23 cellular contexts compared by ENCODE assay signal in genomic region chr15:28996289-28996688, GRCh38.
DNase-seq lines count a peak whose midpoint lies in the region; ATAC-seq and TF ChIP-seq lines count a peak whose summit lies in the region.
"Had no signal": no experiment of that assay in that cellular context is flagged by ENCODE, and none has a peak within 500 bp of the region (broad histone marks: within the 10 kb centered on the region; RNA-seq: fewer than 3 reads in every experiment).

No MANE protein-coding gene starts in this region.

- no peaks in the 10 kb centered on the region for H3K4me1 ChIP-seq in mesendoderm (ENCODE audit: control insufficient read depth, low read depth, low read length)

- no peaks in the 10 kb centered on the region for H3K79me1 ChIP-seq in mesendoderm (ENCODE audit: low read length)

- no peak for ATAC-seq in activated naive CD8-positive, alpha-beta T cell treated with anti-CD3 and anti-CD28 coated beads, Interleukin-2, amount 10 ng/mL, durations not matched to agents 7 days and 5 days (ENCODE audit: low read depth)
- no peak for ATAC-seq in GM21423 (IDR thresholded peaks at IDR 0.05; ENCODE audit: unreplicated experiment)
- ATAC-seq: CD8-positive, alpha-beta T cell; GM23338 had no signal

- H2AK5ac ChIP-seq in mesendoderm (ENCODE audit: low read length): no peak overlapping the region

- no peak overlapping the region for H3K9ac ChIP-seq in mesendoderm (ENCODE audit: low read length)
- H3K9ac ChIP-seq: BLaER1 treated with 17β-estradiol and CSF1 and Interleukin-3, amounts not matched to agents 10 nM and 100 nM; KMS-11 had no signal

- no peak overlapping the region for H3K4me2 ChIP-seq in mesendoderm (ENCODE audit: low read length)
- H3K4me2 ChIP-seq: GM23338, KMS-11 had no signal

- H3K79me2 ChIP-seq in mesendoderm (ENCODE audit: control insufficient read depth, insufficient read depth, low read length): no peaks in the 10 kb centered on the region

- no peak overlapping the region for H3K56ac ChIP-seq in mesendoderm (ENCODE audit: low read length)

- H4K5ac ChIP-seq in mesendoderm (ENCODE audit: low read length): no peak overlapping the region

- no peaks in the 10 kb centered on the region for H3K9me3 Mint-ChIP-seq in activated naive CD8-positive, alpha-beta T cell treated with anti-CD3 and anti-CD28 coated beads, Interleukin-2, amount 10 ng/mL, durations not matched to agents 7 days and 5 days
- H3K9me3 Mint-ChIP-seq in neural crest cell: peaks cover 7% of the 10 kb centered on the region
- H3K9me3 Mint-ChIP-seq in type B pancreatic cell: no peaks in the 10 kb centered on the region
- H3K9me3 Mint-ChIP-seq: CD8-positive, alpha-beta T cell; GM23338 had no signal

- H3K27me3 ChIP-seq in mesendoderm (ENCODE audit: insufficient read depth, low read length, poor library complexity): no peaks in the 10 kb centered on the region
- H3K27me3 ChIP-seq: BLaER1 treated with 17β-estradiol and CSF1 and Interleukin-3, amounts not matched to agents 10 nM and 100 nM had no signal

- H3K18ac ChIP-seq in mesendoderm (ENCODE audit: low read length): no peak overlapping the region

- H3K27ac ChIP-seq in cingulate gyrus (ENCODE audit: low read depth, low read length): peak overlapping the region; percentile 99
- no peak overlapping the region for H3K27ac ChIP-seq in mesendoderm (ENCODE audit: low read depth, low read length)
- H3K27ac ChIP-seq: BLaER1 treated with 17β-estradiol and CSF1 and Interleukin-3, amounts not matched to agents 10 nM and 100 nM; KMS-11; RWPE1 had no signal

- no peaks in the 10 kb centered on the region for H3K36me3 ChIP-seq in mesendoderm (ENCODE audit: control insufficient read depth, insufficient read depth, low read length)

- H4K8ac ChIP-seq in mesendoderm (ENCODE audit: low read depth, low read length): no peak overlapping the region

- no peak overlapping the region for H2BK15ac ChIP-seq in mesendoderm (replicated peaks; ENCODE audit: low read depth)

- POLR2A ChIA-PET in activated naive CD8-positive, alpha-beta T cell treated with anti-CD3 and anti-CD28 coated beads, Interleukin-2, amount 10 ng/mL, durations not matched to agents 7 days and 5 days (lab: Charles Lee): no interaction called here

- no peaks in the 10 kb centered on the region for H3K27me3 Mint-ChIP-seq in activated naive CD8-positive, alpha-beta T cell treated with anti-CD3 and anti-CD28 coated beads, Interleukin-2, amount 10 ng/mL, durations not matched to agents 7 days and 5 days
- H3K27me3 Mint-ChIP-seq in neural crest cell (ENCODE audit: low read depth): no peaks in the 10 kb centered on the region
- H3K27me3 Mint-ChIP-seq in type B pancreatic cell: no peaks in the 10 kb centered on the region

- no CpG with 5 or more reads among the region's 5 CpGs for WGBS in mesendoderm (ENCODE audit: extremely low coverage, insufficient coverage, low lambda C conversion rate)

- H3K4me3 Mint-ChIP-seq in activated naive CD8-positive, alpha-beta T cell treated with anti-CD3 and anti-CD28 coated beads, Interleukin-2, amount 10 ng/mL, durations not matched to agents 7 days and 5 days: no peak overlapping the region
- H3K4me3 Mint-ChIP-seq in neural crest cell (no peak overlapping the region), type B pancreatic cell (no peak overlapping the region)
- H3K4me3 Mint-ChIP-seq: CD8-positive, alpha-beta T cell; GM23338 had no signal

- H3K27ac Mint-ChIP-seq in activated naive CD8-positive, alpha-beta T cell treated with anti-CD3 and anti-CD28 coated beads, Interleukin-2, amount 10 ng/mL, durations not matched to agents 7 days and 5 days: peak overlapping the region; percentile 67
- H3K27ac Mint-ChIP-seq in neural crest cell (ENCODE audit: unreplicated experiment): peak overlapping the region; percentile 91
- H3K27ac Mint-ChIP-seq in type B pancreatic cell: peak overlapping the region; percentile 18
- H3K27ac Mint-ChIP-seq: CD8-positive, alpha-beta T cell; GM23338 had no signal

- no peak overlapping the region for H2BK120ac ChIP-seq in mesendoderm (ENCODE audit: low read depth, low read length)

- H3K4ac ChIP-seq in mesendoderm (ENCODE audit: low read depth, low read length): no peak overlapping the region

- H2BK5ac ChIP-seq in mesendoderm (ENCODE audit: low read length): no peak overlapping the region

- no peak for DNase-seq in activated naive CD8-positive, alpha-beta T cell treated with anti-CD3 and anti-CD28 coated beads, Interleukin-2, amount 10 ng/mL, durations not matched to agents 7 days and 5 days
- DNase-seq in neural crest cell (ENCODE audit: low read depth, low spot score) (no peak), type B pancreatic cell (ENCODE audit: extremely low spot score, unreplicated experiment) (no peak), mesendoderm (no peak)
- DNase-seq in activated CD4-positive, CD25-positive, alpha-beta regulatory T cell treated with anti-CD3 and anti-CD28 coated beads, Interleukin-2, amount 50 U/mL, for 72 hours: no peak
- DNase-seq: ACHN; Calu3; CD8-positive, alpha-beta T cell; HCEC 1CT; IMR-90; NCI-H1092 treated with DMSO at 0.1 percent for 48 hours; NCI-H1436 treated with DMSO at 0.1 percent for 48 hours; NCI-H1930; NCI-H226; NCI-H510A treated with DMSO at 0.1 percent for 48 hours; NCI-H748 treated with DMSO at 0.1 percent for 48 hours; SIG-M5 had no signal

- peaks cover 28% of the 10 kb centered on the region for H3K4me1 Mint-ChIP-seq in activated naive CD8-positive, alpha-beta T cell treated with anti-CD3 and anti-CD28 coated beads, Interleukin-2, amount 10 ng/mL, durations not matched to agents 7 days and 5 days
- H3K4me1 Mint-ChIP-seq in neural crest cell (peaks cover 70% of the 10 kb centered on the region), type B pancreatic cell (ENCODE audit: unreplicated experiment) (peaks cover 15% of the 10 kb centered on the region)

- no peak for TF ChIP-seq CTCF in neural crest cell (conservative IDR thresholded peaks at IDR 0.05)
- no peak for TF ChIP-seq CTCF in type B pancreatic cell (conservative IDR thresholded peaks at IDR 0.05)

- peaks cover 8% of the 10 kb centered on the region for H3K36me3 Mint-ChIP-seq in activated naive CD8-positive, alpha-beta T cell treated with anti-CD3 and anti-CD28 coated beads, Interleukin-2, amount 10 ng/mL, durations not matched to agents 7 days and 5 days
- H3K36me3 Mint-ChIP-seq in neural crest cell (ENCODE audit: low read depth) (peaks cover 8% of the 10 kb centered on the region), type B pancreatic cell (peaks cover 5% of the 10 kb centered on the region)

- no peak overlapping the region for H3K23ac ChIP-seq in mesendoderm (ENCODE audit: low read length)

- no peak overlapping the region for H3K4me3 ChIP-seq in mesendoderm (ENCODE audit: low read length)
- H3K4me3 ChIP-seq: BLaER1 treated with 17β-estradiol and CSF1 and Interleukin-3, amounts not matched to agents 10 nM and 100 nM; GM23338 had no signal

Comparison
In these comparisons a context has a peak if more than half of its experiments do, and no peak if none do; other contexts are left out.
1. H3K27ac Mint-ChIP-seq: peak in every context shown above with its lines; median percentile 91 in neural crest cell; 67 in activated naive CD8-positive, alpha-beta T cell treated with anti-CD3 and anti-CD28 coated beads, Interleukin-2, amount 10 ng/mL, durations not matched to agents 7 days and 5 days; 18 in type B pancreatic cell.